Comparison of ENCODE assay signal across 20 cellular contexts in genomic region chr17:10745231-10745630, GRCh38. TPM values are rescaled to one million over a fixed set of nuclear protein-coding genes. Genes with fewer than 3 reads are reported as not detected.
DNase-seq lines count a peak whose midpoint lies in the region; TF ChIP-seq lines count a peak whose summit lies in the region.
"Had no signal": no experiment of that assay in that cellular context is flagged by ENCODE, and none has a peak within 500 bp of the region (broad histone marks: within the 10 kb centered on the region; RNA-seq: fewer than 3 reads in every experiment).

No MANE protein-coding gene starts in this region.

- intact Hi-C loops in CD14-positive monocyte (cut with micrococcal nuclease): no loop called here

- no peak overlapping the region for H3K4me3 Mint-ChIP-seq in CD14-positive monocyte
- H3K4me3 Mint-ChIP-seq: activated naive CD4-positive, alpha-beta T cell treated with anti-CD3 and anti-CD28 coated beads, Interleukin-2, amount 10 ng/mL, durations not matched to agents 7 days and 5 days; nephron; stimulated activated naive CD8-positive, alpha-beta T cell treated with anti-CD3 and anti-CD28 coated beads, Interleukin-15, Interleukin-2, amounts not matched to agents 100 ng/mL and 50 ng/mL, for 24 hours had no signal

- peak overlapping the region; percentile 58 for H3K4me2 ChIP-seq in hepatocyte
- peak overlapping the region; percentile 1 for H3K4me2 ChIP-seq in skeletal muscle satellite cell (ENCODE audit: low read length)

- H3K27ac ChIP-seq in hepatocyte: peak overlapping the region; percentile 88
- H3K27ac ChIP-seq: colonic mucosa, lower lobe of right lung, psoas muscle had no signal

- H3K9me3 Mint-ChIP-seq in CD14-positive monocyte: no peaks in the 10 kb centered on the region
- H3K9me3 Mint-ChIP-seq: activated naive CD4-positive, alpha-beta T cell treated with anti-CD3 and anti-CD28 coated beads, Interleukin-2, amount 10 ng/mL, durations not matched to agents 7 days and 5 days; nephron; stimulated activated naive CD8-positive, alpha-beta T cell treated with anti-CD3 and anti-CD28 coated beads, Interleukin-15, Interleukin-2, amounts not matched to agents 100 ng/mL and 50 ng/mL, for 24 hours had no signal

- H3K27me3 ChIP-seq in hepatocyte: no peaks in the 10 kb centered on the region
- peaks cover 15% of the 10 kb centered on the region for H3K27me3 ChIP-seq in skeletal muscle satellite cell (ENCODE audit: control insufficient read depth, insufficient read depth, low read length)
- H3K27me3 ChIP-seq: colonic mucosa, Peyer's patch had no signal

- 39% methylated on average over 6 of the region's 6 CpGs for WGBS in hepatocyte (ENCODE audit: low lambda C conversion rate, missing lambda C conversion rate)

- no peaks in the 10 kb centered on the region for H4K20me1 ChIP-seq in hepatocyte (ENCODE audit: insufficient read depth, poor library complexity, severe bottlenecking)

- H3K9ac ChIP-seq in skeletal muscle satellite cell (ENCODE audit: low read depth, low read length): no peak overlapping the region

- DNase-seq in CD14-positive monocyte (ENCODE audit: low spot score): peak; percentile 26
- DNase-seq in RKO (ENCODE audit: low spot score): peak; percentile 37
- peak; percentile 63 for DNase-seq in hepatocyte (ENCODE audit: low spot score)
- no peak for DNase-seq in retina
- DNase-seq in SK-N-DZ (ENCODE audit: low spot score): no peak
- DNase-seq in HuH-7 (ENCODE audit: low spot score): no peak
- no peak for DNase-seq in activated CD4-positive, alpha-beta T cell treated with anti-CD3 and anti-CD28 coated beads for 4 hours
- DNase-seq: activated CD4-positive, alpha-beta T cell treated with anti-CD3 and anti-CD28 coated beads, Interleukin-2, amount 50 U/mL, for 1 hour; activated naive CD4-positive, alpha-beta T cell treated with anti-CD3 and anti-CD28 coated beads, Interleukin-2, amount 10 ng/mL, durations not matched to agents 7 days and 5 days; colonic mucosa; KBM-7; lower lobe of right lung; NCI-H1417; NCI-H2171; Peyer's patch; psoas muscle had no signal

- H3K79me2 ChIP-seq in hepatocyte: no peaks in the 10 kb centered on the region

- TF ChIP-seq CTCF in CD14-positive monocyte (IDR thresholded peaks at IDR 0.05) (no peak), hepatocyte (IDR thresholded peaks at IDR 0.05; ENCODE audit: poor library complexity) (no peak)

- H3K4me1 ChIP-seq in hepatocyte (ENCODE audit: insufficient read depth) (peaks cover 8% of the 10 kb centered on the region), skeletal muscle satellite cell (ENCODE audit: control insufficient read depth, insufficient read depth, low read length) (no peaks in the 10 kb centered on the region)
- H3K4me1 ChIP-seq: colonic mucosa, lower lobe of right lung had no signal

- H3K27ac Mint-ChIP-seq in CD14-positive monocyte: no peak overlapping the region
- H3K27ac Mint-ChIP-seq: activated naive CD4-positive, alpha-beta T cell treated with anti-CD3 and anti-CD28 coated beads, Interleukin-2, amount 10 ng/mL, durations not matched to agents 7 days and 5 days; nephron; stimulated activated naive CD8-positive, alpha-beta T cell treated with anti-CD3 and anti-CD28 coated beads, Interleukin-15, Interleukin-2, amounts not matched to agents 100 ng/mL and 50 ng/mL, for 24 hours had no signal

- H3K4me3 ChIP-seq in hepatocyte (no peak overlapping the region), skeletal muscle satellite cell (ENCODE audit: low read length) (no peak overlapping the region)
- H3K4me3 ChIP-seq: colonic mucosa, lower lobe of right lung, Peyer's patch, psoas muscle had no signal

- no peak overlapping the region for H2AFZ ChIP-seq in hepatocyte

- no peaks in the 10 kb centered on the region for H3K9me2 ChIP-seq in hepatocyte (replicated peaks; ENCODE audit: insufficient read depth)

- H3K36me3 ChIP-seq in hepatocyte (replicated peaks; ENCODE audit: insufficient read depth, low read depth): no peaks in the 10 kb centered on the region
- H3K36me3 ChIP-seq in skeletal muscle satellite cell (ENCODE audit: insufficient read depth, low read length): no peaks in the 10 kb centered on the region
- H3K36me3 ChIP-seq: colonic mucosa, lower lobe of right lung, Peyer's patch had no signal

- H3K36me3 Mint-ChIP-seq in CD14-positive monocyte: no peaks in the 10 kb centered on the region
- H3K36me3 Mint-ChIP-seq: activated naive CD4-positive, alpha-beta T cell treated with anti-CD3 and anti-CD28 coated beads, Interleukin-2, amount 10 ng/mL, durations not matched to agents 7 days and 5 days had no signal

- no peaks in the 10 kb centered on the region for H3K4me1 Mint-ChIP-seq in CD14-positive monocyte

- peaks cover 1 to 4% (median 2%) of the 10 kb centered on the region in 3 donors for H3K27me3 Mint-ChIP-seq in CD14-positive monocyte (ENCODE audit: low read depth in 3 of 3)
- H3K27me3 Mint-ChIP-seq: stimulated activated naive CD8-positive, alpha-beta T cell treated with anti-CD3 and anti-CD28 coated beads, Interleukin-15, Interleukin-2, amounts not matched to agents 100 ng/mL and 50 ng/mL, for 24 hours had no signal

- H3K9me3 ChIP-seq in hepatocyte (ENCODE audit: low read depth): no peaks in the 10 kb centered on the region
- no peaks in the 10 kb centered on the region for H3K9me3 ChIP-seq in skeletal muscle satellite cell (replicated peaks; ENCODE audit: low read length)
- H3K9me3 ChIP-seq: colonic mucosa, lower lobe of right lung, Peyer's patch, psoas muscle had no signal

RNA-seq across cellular contexts. Expression of gene TMEM220, which starts 15.4 kb away (rescaled TPM):
- 1 to 10 TPM in 1 of 2 donors, under 1 TPM in 1; 0.33 to 4.8 TPM for polyA plus RNA-seq in CD14-positive monocyte
- 10.5 and 11.6 TPM in 2 replicates for total RNA-seq in hepatocyte
- 30.0 and 32.4 TPM in 2 replicates for polyA plus RNA-seq in hepatocyte
- 1.3 and 2.3 TPM in 2 replicates for total RNA-seq in skeletal muscle satellite cell (2012; rRNA removed)
- polyA plus RNA-seq in SK-N-DZ (2014; cell fraction: cytosol; rRNA removed): 0.46 and 0.78 TPM in 2 replicates
- 0.21 and 0.54 TPM in 2 replicates for polyA plus RNA-seq in SK-N-DZ (2014; cell fraction: nucleus; rRNA removed)

RNA-seq across cellular contexts. Expression of gene ADPRM, which starts 47.8 kb away (rescaled TPM):
- polyA plus RNA-seq in CD14-positive monocyte (1 to 10 TPM; 6.0 to 9.3 TPM), hepatocyte (5.8 and 7.7 TPM in 2 replicates)
- 12.5 and 17.8 TPM in 2 replicates for total RNA-seq in hepatocyte
- 7.4 and 10.9 TPM in 2 replicates for total RNA-seq in skeletal muscle satellite cell (2012; rRNA removed)
- polyA plus RNA-seq in SK-N-DZ (2014; cell fraction: cytosol; rRNA removed): 9.9 and 14.2 TPM in 2 replicates
- 4.1 and 10.5 TPM in 2 replicates for polyA plus RNA-seq in SK-N-DZ (2014; cell fraction: nucleus; rRNA removed)

RNA-seq across cellular contexts. Expression of gene SCO1, which starts 47.9 kb away (rescaled TPM):
- 10 to 100 TPM; 11.6 to 14.6 TPM for polyA plus RNA-seq in CD14-positive monocyte
- total RNA-seq in hepatocyte: 37.4 and 45.8 TPM in 2 replicates
- 34.0 and 43.4 TPM in 2 replicates for polyA plus RNA-seq in hepatocyte
- total RNA-seq in skeletal muscle satellite cell (2012; rRNA removed): 28.1 and 29.9 TPM in 2 replicates
- 41.5 and 45.3 TPM in 2 replicates for polyA plus RNA-seq in SK-N-DZ (2014; cell fraction: cytosol; rRNA removed)
- 31.1 and 42.1 TPM in 2 replicates for polyA plus RNA-seq in SK-N-DZ (2014; cell fraction: nucleus; rRNA removed)

RNA-seq across cellular contexts. Expression of gene TMEM238L, which starts 58.7 kb away (rescaled TPM):
- polyA plus RNA-seq in CD14-positive monocyte: not detected
- total RNA-seq in hepatocyte: 1.0 and 1.3 TPM in 2 replicates
- polyA plus RNA-seq in hepatocyte: 1.0 and 1.5 TPM in 2 replicates
- total RNA-seq in skeletal muscle satellite cell (2012; rRNA removed): not detected in 2 replicates
- not detected in 2 replicates for polyA plus RNA-seq in SK-N-DZ (2014; cell fraction: cytosol; rRNA removed)
- not detected in 2 replicates for polyA plus RNA-seq in SK-N-DZ (2014; cell fraction: nucleus; rRNA removed)
- total RNA-seq: glomerular endothelial cell, lower lobe of right lung, psoas muscle had no signal

Comparison
In these comparisons a context has a peak if more than half of its experiments do, and no peak if none do; other contexts are left out.
1. DNase-seq: peak in CD14-positive monocyte (single experiment), RKO (single experiment) and hepatocyte (single experiment); none in retina (single experiment), SK-N-DZ (single experiment), HuH-7 (single experiment) and activated CD4-positive, alpha-beta T cell treated with anti-CD3 and anti-CD28 coated beads for 4 hours (0 of 2).